ENCODE assay signal across 8 cellular contexts in genomic region chr13:53038993-53039392, GRCh38. TPM values are rescaled to one million over a fixed set of nuclear protein-coding genes. Genes with fewer than 3 reads are reported as not detected.
"Had no signal": no experiment of that assay in that cellular context is flagged by ENCODE, and none has a peak within 500 bp of the region (broad histone marks: within the 10 kb centered on the region; RNA-seq: fewer than 3 reads in every experiment).

No MANE protein-coding gene starts in this region.

- H3K27ac ChIP-seq: GM23248 had no signal

- H3K4me3 Mint-ChIP-seq: H9, IgD-negative memory B cell had no signal

- H3K27ac Mint-ChIP-seq: H9, IgD-negative memory B cell had no signal

- H3K4me1 Mint-ChIP-seq: IgD-negative memory B cell had no signal

- DNase-seq: GM23248, H9, HCEC 1CT, KBM-7 had no signal

- H3K4me3 ChIP-seq: GM23248 had no signal

- ATAC-seq: HepG2 had no signal

- H2AFZ ChIP-seq: GM23248 had no signal

- H3K9me3 Mint-ChIP-seq: H9 had no signal

RNA-seq across cellular contexts. Expression of gene OLFM4, which starts 10.4 kb away (rescaled TPM):
- total RNA-seq: GM23248, H1, H9, HepG2, HT-29 had no signal
- polyA plus RNA-seq: GM23248, H1, HepG2, IgD-negative memory B cell had no signal
